Comparison of ENCODE assay signal across 8 cellular contexts in the genomic region with DNA sequence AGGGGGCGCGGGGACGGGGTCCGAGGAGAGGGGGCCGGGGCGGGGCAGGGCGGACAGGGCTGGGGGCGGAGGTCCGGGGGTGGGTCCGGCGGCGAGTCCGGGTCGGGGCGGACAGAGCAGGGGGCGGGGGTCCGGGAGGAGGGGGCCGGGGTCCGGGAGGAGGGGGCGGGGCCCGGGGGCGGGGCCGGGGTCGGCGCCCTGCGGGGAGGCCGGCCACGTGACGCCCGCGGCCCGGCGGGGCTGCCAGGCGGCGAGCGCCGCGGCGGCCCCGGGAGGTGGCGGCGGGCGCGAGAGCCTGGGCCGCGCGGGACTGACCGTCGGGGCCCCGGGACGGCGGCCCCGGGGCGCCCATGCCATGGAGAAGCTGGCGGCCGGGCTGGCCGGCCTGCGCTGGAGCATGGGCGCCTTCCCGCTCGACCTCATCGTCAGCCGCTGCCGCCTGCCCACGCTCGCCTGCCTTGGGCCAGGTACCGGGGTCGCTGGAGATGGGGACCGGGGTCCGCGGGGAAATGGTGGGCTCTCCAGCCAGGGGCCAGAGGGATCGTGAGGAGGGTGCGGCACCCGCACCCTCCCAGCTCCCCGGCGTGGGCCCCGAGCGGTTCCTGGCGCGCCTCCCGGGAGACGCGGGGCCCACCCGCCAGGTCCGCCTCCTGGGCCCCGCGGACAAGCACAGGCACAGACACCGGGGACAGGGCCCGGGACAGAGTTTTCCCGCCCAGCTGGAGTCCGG. TPM values are rescaled to one million over a fixed set of nuclear protein-coding genes. Genes with fewer than 3 reads are reported as not detected.
DNase-seq lines count a peak whose midpoint lies in the region; ATAC-seq and TF ChIP-seq lines count a peak whose summit lies in the region.

Gene GAREM2, plus strand, starts transcription at position 223 of the 730 bp plus-strand sequence. Its CDS starts 133 bp downstream, at position 356.

- peak within 1 kb of the TSS; percentile 73 for H3K4me3 Mint-ChIP-seq in WTC11

- ATAC-seq in WTC11, result peak; percentile 5
- peak; percentile 8 to 14 for ATAC-seq in left cardiac atrium
- ATAC-seq in HG02840 (IDR thresholded peaks at IDR 0.05; ENCODE audit: low FRiP score, unreplicated experiment), result no peak
- ATAC-seq in GM21367 (IDR thresholded peaks at IDR 0.05; ENCODE audit: unreplicated experiment), result no peak

- no peaks in the 10 kb centered on the region for H3K9me3 Mint-ChIP-seq in WTC11

- CTCF ChIA-PET in WTC11 (lab: Charles Lee), result interaction anchor here (0.9 to 3.3 kb wide), 6 partner anchors 10 to 148 kb away, joined by 4 to 53 read pairs (median 5); partner anchors contain the start of genes HADHA and HADHB

- H3K27me3 Mint-ChIP-seq in WTC11 (ENCODE audit: low read depth), result peaks cover 11% of the 10 kb centered on the region

- peaks cover 9% of the 10 kb centered on the region for H3K4me1 Mint-ChIP-seq in WTC11

- H3K36me3 Mint-ChIP-seq in WTC11, result no peaks in the 10 kb centered on the region

- no peak within 1 kb of the TSS for H3K27ac ChIP-seq in skin epidermis

- TF ChIP-seq CTCF in WTC11 (IDR thresholded peaks at IDR 0.05), result no peak

- H3K4me3 ChIP-seq in skin epidermis, result peak within 1 kb of the TSS; percentile 22 to 48 (median 33)

- H3K27ac Mint-ChIP-seq in WTC11, result no peak within 1 kb of the TSS

- POLR2A ChIA-PET in WTC11 (lab: Charles Lee), result interaction anchor here (1.0 kb wide), 1 partner anchor 12 kb away, joined by 3 read pairs; no protein-coding TSS in a partner anchor

- intact Hi-C loops in left cardiac atrium (cut with DNase I), result no loop called here

- peak; percentile 47 for DNase-seq in NCI-H345 (lab: John Stamatoyannopoulos, UW)
- no peak for DNase-seq in NCI-H345 treated with DMSO at 0.1 percent for 48 hours (lab: John Stamatoyannopoulos, UW; ENCODE audit: unreplicated experiment)
- DNase-seq in WTC11 (ENCODE audit: low spot score), result peak; percentile 54
- DNase-seq in left cardiac atrium, result no peak
- DNase-seq in SW480 (ENCODE audit: low spot score), result no peak

TF ChIP-seq in WTC11, 78 proteins besides CTCF, POLR2A, EP300 and RAD21:
- TF ChIP-seq, protein P1, sequence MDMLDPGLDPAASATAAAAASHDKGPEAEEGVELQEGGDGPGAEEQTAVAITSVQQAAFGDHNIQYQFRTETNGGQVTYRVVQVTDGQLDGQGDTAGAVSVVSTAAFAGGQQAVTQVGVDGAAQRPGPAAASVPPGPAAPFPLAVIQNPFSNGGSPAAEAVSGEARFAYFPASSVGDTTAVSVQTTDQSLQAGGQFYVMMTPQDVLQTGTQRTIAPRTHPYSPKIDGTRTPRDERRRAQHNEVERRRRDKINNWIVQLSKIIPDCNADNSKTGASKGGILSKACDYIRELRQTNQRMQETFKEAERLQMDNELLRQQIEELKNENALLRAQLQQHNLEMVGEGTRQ (CRISPR knock-in tag; IDR thresholded peaks at IDR 0.05), result peak; percentile 71; the same call in 1 of the 2 replicates
- TF ChIP-seq, protein P2, sequence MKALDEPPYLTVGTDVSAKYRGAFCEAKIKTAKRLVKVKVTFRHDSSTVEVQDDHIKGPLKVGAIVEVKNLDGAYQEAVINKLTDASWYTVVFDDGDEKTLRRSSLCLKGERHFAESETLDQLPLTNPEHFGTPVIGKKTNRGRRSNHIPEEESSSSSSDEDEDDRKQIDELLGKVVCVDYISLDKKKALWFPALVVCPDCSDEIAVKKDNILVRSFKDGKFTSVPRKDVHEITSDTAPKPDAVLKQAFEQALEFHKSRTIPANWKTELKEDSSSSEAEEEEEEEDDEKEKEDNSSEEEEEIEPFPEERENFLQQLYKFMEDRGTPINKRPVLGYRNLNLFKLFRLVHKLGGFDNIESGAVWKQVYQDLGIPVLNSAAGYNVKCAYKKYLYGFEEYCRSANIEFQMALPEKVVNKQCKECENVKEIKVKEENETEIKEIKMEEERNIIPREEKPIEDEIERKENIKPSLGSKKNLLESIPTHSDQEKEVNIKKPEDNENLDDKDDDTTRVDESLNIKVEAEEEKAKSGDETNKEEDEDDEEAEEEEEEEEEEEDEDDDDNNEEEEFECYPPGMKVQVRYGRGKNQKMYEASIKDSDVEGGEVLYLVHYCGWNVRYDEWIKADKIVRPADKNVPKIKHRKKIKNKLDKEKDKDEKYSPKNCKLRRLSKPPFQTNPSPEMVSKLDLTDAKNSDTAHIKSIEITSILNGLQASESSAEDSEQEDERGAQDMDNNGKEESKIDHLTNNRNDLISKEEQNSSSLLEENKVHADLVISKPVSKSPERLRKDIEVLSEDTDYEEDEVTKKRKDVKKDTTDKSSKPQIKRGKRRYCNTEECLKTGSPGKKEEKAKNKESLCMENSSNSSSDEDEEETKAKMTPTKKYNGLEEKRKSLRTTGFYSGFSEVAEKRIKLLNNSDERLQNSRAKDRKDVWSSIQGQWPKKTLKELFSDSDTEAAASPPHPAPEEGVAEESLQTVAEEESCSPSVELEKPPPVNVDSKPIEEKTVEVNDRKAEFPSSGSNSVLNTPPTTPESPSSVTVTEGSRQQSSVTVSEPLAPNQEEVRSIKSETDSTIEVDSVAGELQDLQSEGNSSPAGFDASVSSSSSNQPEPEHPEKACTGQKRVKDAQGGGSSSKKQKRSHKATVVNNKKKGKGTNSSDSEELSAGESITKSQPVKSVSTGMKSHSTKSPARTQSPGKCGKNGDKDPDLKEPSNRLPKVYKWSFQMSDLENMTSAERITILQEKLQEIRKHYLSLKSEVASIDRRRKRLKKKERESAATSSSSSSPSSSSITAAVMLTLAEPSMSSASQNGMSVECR (CRISPR knock-in tag; IDR thresholded peaks at IDR 0.05; ENCODE audit: borderline replicate concordance), result 0 out of 2 replicates have a peak, but pooled peaks have one; percentile 24
- TF ChIP-seq NR3C1 (CRISPR knock-in tag; conservative IDR thresholded peaks at IDR 0.05; ENCODE audit: low read depth) (no peak), SOX15 (CRISPR knock-in tag; IDR thresholded peaks at IDR 0.05) (no peak)
- TF ChIP-seq, protein P3, sequence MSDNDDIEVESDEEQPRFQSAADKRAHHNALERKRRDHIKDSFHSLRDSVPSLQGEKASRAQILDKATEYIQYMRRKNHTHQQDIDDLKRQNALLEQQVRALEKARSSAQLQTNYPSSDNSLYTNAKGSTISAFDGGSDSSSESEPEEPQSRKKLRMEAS (CRISPR knock-in tag; IDR thresholded peaks at IDR 0.05), result 0 out of 2 replicates have a peak, but pooled peaks have one; percentile 14

RNA-seq across cellular contexts. Expression of gene GAREM2, which starts in this region (rescaled TPM):
- total RNA-seq in WTC11 (2021) (17.4 to 18.9 TPM (median 17.6 TPM) in 3 replicates), left cardiac atrium (1 to 10 TPM; 4.2 to 4.8 TPM)

Comparison
In these comparisons a context has a peak if more than half of its experiments do, and no peak if none do; other contexts are left out.
1. DNase-seq: peak in NCI-H345 (single experiment) and WTC11 (single experiment); none in NCI-H345 treated with DMSO at 0.1 percent for 48 hours (single experiment), left cardiac atrium (single experiment) and SW480 (single experiment).
2. ATAC-seq: peak in WTC11 (single experiment) and left cardiac atrium (2 of 2); none in HG02840 (single experiment) and GM21367 (single experiment).